In genomic region chr6:121437861-121438651, GRCh38 we compare ENCODE assay signal across 8 cellular contexts. TPM values are rescaled to one million over a fixed set of nuclear protein-coding genes. Genes with fewer than 3 reads are reported as not detected.
DNase-seq lines count a peak whose midpoint lies in the region; ATAC-seq and TF ChIP-seq lines count a peak whose summit lies in the region.

No MANE protein-coding gene starts in this region.

- no peaks in the 10 kb centered on the region for H3K9me3 ChIP-seq in endodermal cell (ENCODE audit: control insufficient read depth, low read length)
- no peaks in the 10 kb centered on the region for H3K9me3 ChIP-seq in muscle layer of colon (ENCODE audit: low read length)

- peaks cover 54% of the 10 kb centered on the region for H3K36me3 Mint-ChIP-seq in endodermal cell (ENCODE audit: low read depth)

- no peak for TF ChIP-seq CTCF in AG04449 (IDR thresholded peaks at IDR 0.05; ENCODE audit: insufficient read depth, low read length, missing control alignments)
- TF ChIP-seq CTCF in NB4 (IDR thresholded peaks at IDR 0.05; ENCODE audit: low read depth, low read length): no peak
- no peak for TF ChIP-seq CTCF in endodermal cell (conservative IDR thresholded peaks at IDR 0.05)

- peak overlapping the region; percentile 93 for H3K27ac ChIP-seq in endodermal cell (ENCODE audit: low read depth, low read length)
- H3K27ac ChIP-seq in muscle layer of colon (ENCODE audit: low read depth, low read length): peak overlapping the region; percentile 16

- CTCF ChIA-PET in AG04449 (lab: Yijun Ruan, JAX): interaction anchor here (1.1 to 7.0 kb wide), 5 partner anchors 409 to 747 kb away, joined by 3 to 71 read pairs (median 5); no protein-coding TSS in a partner anchor

- peaks cover 38% of the 10 kb centered on the region for H3K4me1 Mint-ChIP-seq in endodermal cell

- 0 to 1% methylated on average over 11 to 17 of the region's 17 CpGs for WGBS in endodermal cell (ENCODE audit: insufficient coverage in 1 of 2, insufficient read length in 1 of 2), 2 experiments

- peak overlapping the region; percentile 98 for H3K9ac ChIP-seq in endodermal cell (ENCODE audit: extremely low read depth, low read length, poor library complexity, severe bottlenecking)
- no peak overlapping the region for H3K9ac ChIP-seq in muscle layer of colon (ENCODE audit: low read length)

- peaks cover 25% of the 10 kb centered on the region for H3K36me3 ChIP-seq in endodermal cell (ENCODE audit: control insufficient read depth, insufficient read depth, low read length)
- H3K36me3 ChIP-seq in muscle layer of colon (ENCODE audit: insufficient read depth, low read length): no peaks in the 10 kb centered on the region

- H3K4me1 ChIP-seq in endodermal cell (ENCODE audit: control insufficient read depth, insufficient read depth, low read length) (peaks cover 5% of the 10 kb centered on the region), muscle layer of colon (ENCODE audit: insufficient read depth, low read length) (no peaks in the 10 kb centered on the region)

- POLR2A ChIA-PET in AG04449 (lab: Yijun Ruan, JAX): interaction anchor here (0.8 to 4.0 kb wide), 4 partner anchors 79 to 356 kb away, joined by 3 to 26 read pairs (median 6); no protein-coding TSS in a partner anchor

- H3K27ac Mint-ChIP-seq in endodermal cell: peak overlapping the region; percentile 97

- peak overlapping the region; percentile 93 for H3K4me3 Mint-ChIP-seq in endodermal cell

- H3K4me3 ChIP-seq in AG04449 (ENCODE audit: low read depth, low read length): peak overlapping the region; percentile 87
- peak overlapping the region; percentile 94 for H3K4me3 ChIP-seq in NB4 (ENCODE audit: low read depth, low read length)
- H3K4me3 ChIP-seq in endodermal cell (ENCODE audit: low read length): peak overlapping the region; percentile 88
- H3K4me3 ChIP-seq in muscle layer of colon (ENCODE audit: low read depth in 1 of 2, low read length in 2 of 2): peak overlapping the region; percentile 62 to 68

- H3K9me3 Mint-ChIP-seq in endodermal cell: no peaks in the 10 kb centered on the region

- ATAC-seq in HG03135 (IDR thresholded peaks at IDR 0.05; ENCODE audit: unreplicated experiment) (no peak), left colon (no peak), HG03196 (IDR thresholded peaks at IDR 0.05; ENCODE audit: unreplicated experiment) (no peak)

- H3K27me3 Mint-ChIP-seq in endodermal cell (ENCODE audit: insufficient read depth): no peaks in the 10 kb centered on the region

- DNase-seq in AG04449 (ENCODE audit: low read depth, low spot score) (no peak), NB4 (ENCODE audit: low read depth) (peak; percentile 52), endodermal cell (peak; percentile 92), left colon (no peak)
- no peak for DNase-seq in stimulated activated CD4-positive, alpha-beta T cell treated with anti-CD3 and anti-CD28 coated beads, Interleukin-4, amount 100 ng/mL, for 1 hour

- intact Hi-C loops in left colon (cut with DNase I, micrococcal nuclease): loop anchor here in 1 of 2 donors (10.0 kb wide), 1 partner anchor 417 kb away; no protein-coding TSS in a partner anchor

- no peak for TF ChIP-seq POLR2A in NB4 (IDR thresholded peaks at IDR 0.05; ENCODE audit: extremely low read depth, insufficient read length)

- H3K27me3 ChIP-seq in endodermal cell (ENCODE audit: control insufficient read depth, insufficient read depth, low read length, poor library complexity, severe bottlenecking): no peaks in the 10 kb centered on the region
- peaks cover 32 to 41% of the 10 kb centered on the region in 2 donors for H3K27me3 ChIP-seq in muscle layer of colon (ENCODE audit: control insufficient read depth in 1 of 2, insufficient read depth in 2 of 2, low read length in 2 of 2)

RNA-seq across cellular contexts. Expression of gene GJA1, which starts 2.6 kb away (rescaled TPM):
- total RNA-seq in endodermal cell (1,000 to 10,000 TPM in 1 of 2 donors, 100 to 1,000 TPM in 1; 706 to 1,121 TPM), left colon (1 to 10 TPM; 6.5 to 8.3 TPM)
- 507 TPM for polyA plus RNA-seq in endodermal cell (2013, experiment 1 of 2)
- 485 TPM for polyA plus RNA-seq in endodermal cell (2013, experiment 2 of 2)

Comparison
In these comparisons a context has a peak if more than half of its experiments do, and no peak if none do; other contexts are left out.
1. DNase-seq: peak in NB4 (single experiment) and endodermal cell (single experiment); none in AG04449 (single experiment), stimulated activated CD4-positive, alpha-beta T cell treated with anti-CD3 and anti-CD28 coated beads, Interleukin-4, amount 100 ng/mL, for 1 hour (single experiment) and left colon (0 of 2).
2. RNA of gene GJA1, which starts 2.6 kb away (total RNA-seq): 706 to 1,121 TPM in endodermal cell; 6.5 to 8.3 TPM in left colon; every median in the first group is over 10 times any median in the second.
3. Peak in every context shown above with its lines, with median percentiles within 50 percentile points of each other: H3K4me3 ChIP-seq.